In genomic region chr4:185395255-185395955, GRCh38 we compare ENCODE assay signal across 8 cellular contexts. TPM values are rescaled to one million over a fixed set of nuclear protein-coding genes. Genes with fewer than 3 reads are reported as not detected.
DNase-seq lines count a peak whose midpoint lies in the region; ATAC-seq and FAIRE-seq lines count a peak whose summit lies in the region.

Gene LRP2BP (minus strand): TSS chr4:185395924. CDS start chr4:185378186, 17,738 bp downstream.

- no peak for ATAC-seq in naive thymus-derived CD8-positive, alpha-beta T cell
- no peak for ATAC-seq in HG02840 (IDR thresholded peaks at IDR 0.05; ENCODE audit: low FRiP score, unreplicated experiment)

- peak within 1 kb of the TSS; percentile 94 to 99 (median 98) for H3K27ac Mint-ChIP-seq in naive thymus-derived CD8-positive, alpha-beta T cell

- no peaks in the 10 kb centered on the region for H3K27me3 Mint-ChIP-seq in naive thymus-derived CD8-positive, alpha-beta T cell

- peak; percentile 26 for DNase-seq in ACHN
- DNase-seq in GM18507 (ENCODE audit: extremely low spot score, insufficient read length, low read depth), result no peak
- DNase-seq in SK-MEL-5 (ENCODE audit: low read depth, low spot score), result peak; percentile 93
- peak in 3 of 10 donors; percentile 23 to 41 (median 28) for DNase-seq in naive thymus-derived CD8-positive, alpha-beta T cell
- no peak for DNase-seq in COR-L47 (lab: John Stamatoyannopoulos, UW)
- no peak for DNase-seq in NCI-H1048 (lab: John Stamatoyannopoulos, UW)

- peak; percentile 81 for FAIRE-seq in GM18507 (lab: Jason Lieb, UNC)
- FAIRE-seq in endometrium (lab: Jason Lieb, UNC), result peak; percentile 59

- in situ Hi-C loops in ACHN (cut with HindIII; ENCODE audit: low pct_ligation_motif_present, low pct_unique_long_range_greater_than_20kb, low sequenced_read_pairs), result no loop called here
- in situ Hi-C loops in SK-MEL-5 (cut with HindIII; ENCODE audit: low pct_unique_long_range_greater_than_20kb, low sequenced_read_pairs), result no loop called here

- peaks cover 10 to 30% (median 26%) of the 10 kb centered on the region in 4 donors for H3K4me1 Mint-ChIP-seq in naive thymus-derived CD8-positive, alpha-beta T cell

- H3K4me3 Mint-ChIP-seq in naive thymus-derived CD8-positive, alpha-beta T cell, result peak within 1 kb of the TSS; percentile 83 to 98 (median 96)

- peaks cover 0 to 13% (median 8%) of the 10 kb centered on the region in 3 donors for H3K36me3 Mint-ChIP-seq in naive thymus-derived CD8-positive, alpha-beta T cell

- POLR2A ChIA-PET in naive thymus-derived CD8-positive, alpha-beta T cell (lab: Charles Lee), result interaction anchor here (0.6 to 3.3 kb wide), 12 partner anchors 10 to 854 kb away, joined by 3 to 45 read pairs (median 5); partner anchors contain the start of genes CCDC110, SLC25A4, SNX25 and UFSP2

- no peaks in the 10 kb centered on the region for H3K9me3 Mint-ChIP-seq in naive thymus-derived CD8-positive, alpha-beta T cell

RNA-seq across cellular contexts. Expression of gene LRP2BP, which starts in this region (rescaled TPM):
- 0.48 and 0.71 TPM in 2 replicates for total RNA-seq in SK-MEL-5 (2014; rRNA removed; shearing (Covaris generic))
- polyA plus RNA-seq in SK-MEL-5 (2015; cell fraction: cytosol; rRNA removed), result 0.10 and 0.17 TPM in 2 replicates
- 2.1 and 3.0 TPM in 2 replicates for polyA plus RNA-seq in SK-MEL-5 (2015; cell fraction: nucleus; rRNA removed)
- 1 to 10 TPM in 1 of 2 experiments, under 1 TPM in 1; 0.74 to 1.4 TPM for total RNA-seq in naive thymus-derived CD8-positive, alpha-beta T cell
- under 1 TPM; 0.16 to 0.24 (median 0.18) TPM for polyA plus RNA-seq in naive thymus-derived CD8-positive, alpha-beta T cell

Comparison
In these comparisons a context has a peak if more than half of its experiments do, and no peak if none do; other contexts are left out.
1. DNase-seq: peak in ACHN (single experiment) and SK-MEL-5 (single experiment); none in GM18507 (single experiment), COR-L47 (single experiment) and NCI-H1048 (single experiment).